14 cellular contexts compared by ENCODE assay signal in the genomic region with DNA sequence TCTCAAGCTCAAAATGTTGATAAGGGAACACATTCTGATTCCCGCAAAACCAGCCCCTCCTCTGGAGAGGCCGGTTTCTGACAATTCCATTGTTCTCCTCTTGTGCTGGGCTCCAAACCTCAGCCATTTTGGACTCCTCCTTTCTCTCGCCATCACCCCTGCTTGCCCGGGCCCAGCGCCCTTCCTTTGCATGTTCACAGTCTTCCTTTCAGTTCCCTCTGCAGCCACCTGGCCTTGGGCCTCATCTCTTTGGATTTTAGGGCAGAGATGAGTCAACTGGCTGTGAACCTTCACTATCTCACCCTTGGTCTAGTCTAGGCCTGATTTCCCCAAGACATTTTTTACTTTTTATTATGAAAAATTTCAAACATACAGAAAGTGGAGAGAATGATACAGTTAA.
DNase-seq lines count a peak whose midpoint lies in the region; ATAC-seq lines count a peak whose summit lies in the region.
"Had no signal": no experiment of that assay in that cellular context is flagged by ENCODE, and none has a peak within 500 bp of the region (broad histone marks: within the 10 kb centered on the region; RNA-seq: fewer than 3 reads in every experiment).

No MANE protein-coding gene starts in this region.

- no peak overlapping the region for H2AK5ac ChIP-seq in mesendoderm (ENCODE audit: low read length)

- peak overlapping the region; percentile 91 for H3K4me2 ChIP-seq in BLaER1
- H3K4me2 ChIP-seq in mesendoderm (ENCODE audit: low read length) = no peak overlapping the region

- no peak overlapping the region for H3K18ac ChIP-seq in mesendoderm (ENCODE audit: low read length)

- H3K9ac ChIP-seq in BLaER1 = no peak overlapping the region
- H3K9ac ChIP-seq in mesendoderm (ENCODE audit: low read length) = no peak overlapping the region

- ATAC-seq in GM19043 (IDR thresholded peaks at IDR 0.05; ENCODE audit: low read depth, unreplicated experiment) (peak; percentile 63), HG02588 (IDR thresholded peaks at IDR 0.05; ENCODE audit: unreplicated experiment) (peak; percentile 82), HG03342 (IDR thresholded peaks at IDR 0.05; ENCODE audit: unreplicated experiment) (peak; percentile 92)

- peaks cover 47% of the 10 kb centered on the region for H3K4me1 ChIP-seq in BLaER1
- no peaks in the 10 kb centered on the region for H3K4me1 ChIP-seq in mesendoderm (ENCODE audit: control insufficient read depth, low read depth, low read length)
- H3K4me1 ChIP-seq: testis had no signal

- H3K56ac ChIP-seq in mesendoderm (ENCODE audit: low read length) = no peak overlapping the region

- H3K4me3 ChIP-seq in BLaER1 (no peak overlapping the region), mesendoderm (ENCODE audit: low read length) (no peak overlapping the region)
- H3K4me3 ChIP-seq: testis had no signal

- H3K9me3 ChIP-seq in BLaER1 = no peaks in the 10 kb centered on the region
- H3K9me3 ChIP-seq: testis had no signal

- no peak overlapping the region for H3K4ac ChIP-seq in mesendoderm (ENCODE audit: low read depth, low read length)

- no peaks in the 10 kb centered on the region for H4K20me1 ChIP-seq in BLaER1

- H3K27me3 ChIP-seq in BLaER1 = no peaks in the 10 kb centered on the region
- H3K27me3 ChIP-seq in mesendoderm (ENCODE audit: insufficient read depth, low read length, poor library complexity) = no peaks in the 10 kb centered on the region
- H3K27me3 ChIP-seq: testis had no signal

- H3K36me3 ChIP-seq in BLaER1 (no peaks in the 10 kb centered on the region), mesendoderm (ENCODE audit: control insufficient read depth, insufficient read depth, low read length) (no peaks in the 10 kb centered on the region)

- WGBS in mesendoderm (ENCODE audit: extremely low coverage, insufficient coverage, low lambda C conversion rate) = no CpG with 5 or more reads among the region's 5 CpGs

- H4K5ac ChIP-seq in mesendoderm (ENCODE audit: low read length) = no peak overlapping the region

- H3K23ac ChIP-seq in mesendoderm (ENCODE audit: low read length) = no peak overlapping the region

- no peaks in the 10 kb centered on the region for H3K79me1 ChIP-seq in mesendoderm (ENCODE audit: low read length)

- DNase-seq in SIG-M5 (lab: John Stamatoyannopoulos, UW) (no peak), mesendoderm (no peak)
- DNase-seq in activated T-cell treated with anti-CD3 and anti-CD28 coated beads, Interleukin-2, amount 50 U/mL, for 48 hours = no peak
- DNase-seq in effector CD4-positive, alpha-beta T cell = no peak
- DNase-seq: activated CD4-positive, alpha-beta T cell treated with anti-CD3 and anti-CD28 coated beads, Interleukin-2, amount 50 U/mL, for 48 hours; effector CD8-positive, alpha-beta T cell; foreskin fibroblast; NCI-H510A treated with DMSO at 0.1 percent for 48 hours; testis had no signal

- H4K8ac ChIP-seq in mesendoderm (ENCODE audit: low read depth, low read length) = no peak overlapping the region

- 0 out of 2 replicates have a peak overlapping the region, but pooled peaks have one; percentile 28 for H3K27ac ChIP-seq in BLaER1
- H3K27ac ChIP-seq in mesendoderm (ENCODE audit: low read depth, low read length) = no peak overlapping the region
- H3K27ac ChIP-seq: 22Rv1, testis had no signal

- no peak overlapping the region for H2BK15ac ChIP-seq in mesendoderm (replicated peaks; ENCODE audit: low read depth)

- H2BK5ac ChIP-seq in mesendoderm (ENCODE audit: low read length) = no peak overlapping the region

- H2BK120ac ChIP-seq in mesendoderm (ENCODE audit: low read depth, low read length) = no peak overlapping the region

- H3K79me2 ChIP-seq in mesendoderm (ENCODE audit: control insufficient read depth, insufficient read depth, low read length) = no peaks in the 10 kb centered on the region
